ENCODE assay signal across 8 cellular contexts in genomic region chr1:234975122-234975940, GRCh38.
A peak's percentile ranks its signal among the peaks of the same experiment; 100 is the strongest.
DNase-seq lines count a peak whose midpoint lies in the region; ATAC-seq and TF ChIP-seq lines count a peak whose summit lies in the region.

No MANE protein-coding gene starts in this region.

- TF ChIP-seq CTCF in astrocyte of the cerebellum (IDR thresholded peaks at IDR 0.05; ENCODE audit: low read depth, low read length, missing control alignments) (no peak), dorsolateral prefrontal cortex (IDR thresholded peaks at IDR 0.05 in 54 of 56, conservative IDR thresholded peaks at IDR 0.05 in 2 of 56; ENCODE audit: low read depth in 1 of 56, partially characterized antibody in 56 of 56) (no peak)

- peak overlapping the region; percentile 99 for H2BK120ac ChIP-seq in mesenchymal stem cell (ENCODE audit: low read depth, low read length)

- peak overlapping the region in 1 of 2 experiments; percentile 18 for H3K23ac ChIP-seq in mesenchymal stem cell (ENCODE audit: low read length in 2 of 2)

- H3K27me3 ChIP-seq in mesenchymal stem cell (ENCODE audit: control insufficient read depth in 1 of 2, insufficient read depth in 1 of 2, low read length in 2 of 2) (no peaks in the 10 kb centered on the region), aorta (ENCODE audit: control insufficient read depth in 1 of 2, insufficient read depth in 2 of 2, low read length in 1 of 2) (no peaks in the 10 kb centered on the region), dorsolateral prefrontal cortex (no peaks in the 10 kb centered on the region)

- no peak overlapping the region for H2AFZ ChIP-seq in mesenchymal stem cell (ENCODE audit: low read depth, low read length)

- H2BK15ac ChIP-seq in mesenchymal stem cell (ENCODE audit: low read depth, poor library complexity, severe bottlenecking), result peak overlapping the region; percentile 75

- intact Hi-C loops in aorta (cut with DNase I) (no loop called here), dorsolateral prefrontal cortex (cut with DNase I) (loop anchor here (5.0 kb wide), 4 partner anchors 97 to 363 kb away; partner anchors contain the start of gene IRF2BP2 (in 2 of the 2))

- peak overlapping the region; percentile 100 for H4K91ac ChIP-seq in mesenchymal stem cell (ENCODE audit: low read length)

- H3K9ac ChIP-seq in mesenchymal stem cell (ENCODE audit: low read length), result peak overlapping the region; percentile 66

- 43% methylated on average over 11 of the region's 11 CpGs for WGBS in mesenchymal stem cell
- 88 to 89% methylated on average over 11 of the region's 11 CpGs for WGBS in aorta, 2 donors

- H3K4me1 ChIP-seq in mesenchymal stem cell (ENCODE audit: control insufficient read depth, insufficient read depth, low read depth, low read length) (peaks cover 36% of the 10 kb centered on the region), aorta (ENCODE audit: control insufficient read depth in 1 of 2, insufficient read depth in 2 of 2, low read length in 2 of 2) (peaks cover 1 to 6% of the 10 kb centered on the region in 2 donors)

- H3K4me3 ChIP-seq in astrocyte of the cerebellum (ENCODE audit: low read depth, low read length) (no peak overlapping the region), mesenchymal stem cell (ENCODE audit: insufficient read depth in 1 of 2, low read depth in 1 of 2, low read length in 2 of 2) (no peak overlapping the region), aorta (ENCODE audit: low read length in 2 of 2) (no peak overlapping the region), dorsolateral prefrontal cortex (no peak overlapping the region)

- no peaks in the 10 kb centered on the region for H3K79me1 ChIP-seq in mesenchymal stem cell (replicated peaks; ENCODE audit: low read length, poor library complexity, severe bottlenecking)

- no peak overlapping the region for H3K4me2 ChIP-seq in mesenchymal stem cell (ENCODE audit: low read length, poor library complexity, severe bottlenecking)

- peak overlapping the region; percentile 98 for H4K8ac ChIP-seq in mesenchymal stem cell (ENCODE audit: low read length)

- ATAC-seq in aorta (ENCODE audit: low FRiP score) (no peak), GM18873 (IDR thresholded peaks at IDR 0.05; ENCODE audit: low FRiP score, unreplicated experiment) (no peak)

- peak overlapping the region; percentile 97 to 99 for H3K4ac ChIP-seq in mesenchymal stem cell (ENCODE audit: low read depth in 1 of 2, low read length in 2 of 2)

- DNase-seq in GM04504 (ENCODE audit: low read depth) (peak; percentile 89), NCI-H460 (ENCODE audit: extremely low read depth, low read depth) (peak; percentile 68), astrocyte of the cerebellum (ENCODE audit: low read depth) (peak; percentile 88), mesenchymal stem cell (peak; percentile 100), aorta (no peak), dorsolateral prefrontal cortex (no peak), NCI-H2107 (lab: John Stamatoyannopoulos, UW) (no peak)

- H3K9me3 ChIP-seq in mesenchymal stem cell (ENCODE audit: control insufficient read depth, low read length) (no peaks in the 10 kb centered on the region), aorta (ENCODE audit: control insufficient read depth, low read length) (no peaks in the 10 kb centered on the region)

- peak overlapping the region; percentile 79 for H2AK5ac ChIP-seq in mesenchymal stem cell (ENCODE audit: low read length, severe bottlenecking)

- H2BK5ac ChIP-seq in mesenchymal stem cell (ENCODE audit: low read depth, low read length, poor library complexity, severe bottlenecking), result peak overlapping the region; percentile 4

- in situ Hi-C loops in astrocyte of the cerebellum (cut with HindIII; ENCODE audit: low sequenced_read_pairs), result loop anchor here (5.0 kb wide), 2 partner anchors 83 to 97 kb away; no protein-coding TSS in a partner anchor

- peak overlapping the region; percentile 99 to 100 for H2BK12ac ChIP-seq in mesenchymal stem cell (ENCODE audit: low read length in 2 of 2)

- H3K27ac ChIP-seq in mesenchymal stem cell (ENCODE audit: low read length, poor library complexity, severe bottlenecking) (peak overlapping the region; percentile 69), aorta (ENCODE audit: low read depth in 1 of 2, low read length in 2 of 2) (peak overlapping the region in 1 of 2 donors; percentile 32), dorsolateral prefrontal cortex (peak overlapping the region in 15 of 59 donors; percentile 0 to 98 (median 96))

- H3K36me3 ChIP-seq in mesenchymal stem cell (ENCODE audit: control insufficient read depth in 1 of 2, insufficient read depth in 2 of 2, low read depth in 1 of 2, low read length in 2 of 2) (no peaks in the 10 kb centered on the region), aorta (ENCODE audit: control insufficient read depth in 1 of 2, insufficient read depth in 2 of 2, low read length in 1 of 2) (no peaks in the 10 kb centered on the region)

- peak overlapping the region; percentile 63 to 85 for H3K14ac ChIP-seq in mesenchymal stem cell (ENCODE audit: low read length in 2 of 2)

- H3K18ac ChIP-seq in mesenchymal stem cell (ENCODE audit: low read depth in 1 of 2, low read length in 2 of 2), result peak overlapping the region; percentile 97 to 99

Comparison
In these comparisons a context has a peak if more than half of its experiments do, and no peak if none do; other contexts are left out.
1. DNase-seq: peak in GM04504 (single experiment), NCI-H460 (single experiment), astrocyte of the cerebellum (single experiment) and mesenchymal stem cell (single experiment); none in aorta (0 of 2), dorsolateral prefrontal cortex (0 of 10) and NCI-H2107 (single experiment).
2. intact Hi-C loops: an anchor here in dorsolateral prefrontal cortex (5.0 kb wide); none called in aorta.